Comparison of ENCODE assay signal across 16 cellular contexts in the genomic region with DNA sequence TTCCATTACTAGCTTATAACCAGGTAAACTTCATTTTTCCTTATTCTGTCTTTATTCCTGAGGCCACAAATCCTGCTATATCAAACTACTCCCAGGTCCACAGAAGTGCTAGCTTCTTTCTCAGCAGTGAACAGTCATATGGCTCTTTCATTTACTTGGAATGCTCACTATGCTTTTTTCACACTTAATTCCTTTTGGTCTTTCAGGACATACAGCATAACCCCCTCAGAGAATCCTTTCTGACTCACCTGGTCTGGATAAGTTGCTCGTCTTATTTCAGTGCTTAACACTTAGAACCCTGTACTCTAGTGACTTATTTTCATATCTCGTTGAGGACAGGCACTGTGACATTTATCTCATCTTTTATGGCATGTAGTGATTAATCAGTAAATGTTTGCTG.
"Had no signal": no experiment of that assay in that cellular context is flagged by ENCODE, and none has a peak within 500 bp of the region (broad histone marks: within the 10 kb centered on the region; RNA-seq: fewer than 3 reads in every experiment).

No MANE protein-coding gene starts in this region.

- H3K27me3 Mint-ChIP-seq: activated naive CD8-positive, alpha-beta T cell treated with anti-CD3 and anti-CD28 coated beads for 36 hours had no signal

- DNase-seq: activated CD4-positive, alpha-beta memory T cell treated with anti-CD3 and anti-CD28 coated beads, Interleukin-2, amount 10 ng/mL, durations not matched to agents 7 days and 5 days; activated gamma-delta T cell treated with Interleukin-2 at 50 U/mL for 16 hours; activated naive CD8-positive, alpha-beta T cell treated with anti-CD3 and anti-CD28 coated beads for 36 hours; activated T-cell treated with anti-CD3 and anti-CD28 coated beads, Interleukin-2, amount 50 U/mL, for 48 hours; left colon; mucosa of descending colon; occipital lobe; right lobe of liver; stimulated activated CD4-positive, alpha-beta T cell treated with anti-CD3 and anti-CD28 coated beads, Interleukin-2, amount 100 ng/mL, for 24 hours; stimulated activated naive CD4-positive, alpha-beta T cell; T-cell; T1000; upper lobe of left lung had no signal

- H3K27ac ChIP-seq: prostate gland, right lobe of liver, upper lobe of left lung, VCaP had no signal

- H3K27ac Mint-ChIP-seq: activated CD4-positive, alpha-beta memory T cell treated with anti-CD3 and anti-CD28 coated beads, Interleukin-2, amount 10 ng/mL, durations not matched to agents 7 days and 5 days; activated naive CD8-positive, alpha-beta T cell treated with anti-CD3 and anti-CD28 coated beads for 36 hours; natural killer cell treated with Interleukin-12 subunit alpha and Interleukin-12 subunit beta and Interleukin-15 and Interleukin-18, amount 100 ng/mL, for 72 hours; T-cell had no signal

- H3K27me3 ChIP-seq: right lobe of liver, upper lobe of left lung had no signal

- H3K9me3 ChIP-seq: mucosa of descending colon, prostate gland, right lobe of liver, upper lobe of left lung had no signal

- H3K36me3 ChIP-seq: prostate gland, right lobe of liver, upper lobe of left lung had no signal

- H3K4me1 Mint-ChIP-seq: activated CD4-positive, alpha-beta memory T cell treated with anti-CD3 and anti-CD28 coated beads, Interleukin-2, amount 10 ng/mL, durations not matched to agents 7 days and 5 days; activated naive CD8-positive, alpha-beta T cell treated with anti-CD3 and anti-CD28 coated beads for 36 hours; T-cell had no signal

- H3K4me3 ChIP-seq: mucosa of descending colon, prostate gland, right lobe of liver, upper lobe of left lung had no signal

- H3K36me3 Mint-ChIP-seq: activated naive CD8-positive, alpha-beta T cell treated with anti-CD3 and anti-CD28 coated beads for 36 hours; natural killer cell treated with Interleukin-12 subunit alpha and Interleukin-12 subunit beta and Interleukin-15 and Interleukin-18, amount 100 ng/mL, for 72 hours; T-cell had no signal

- H3K4me3 Mint-ChIP-seq: activated CD4-positive, alpha-beta memory T cell treated with anti-CD3 and anti-CD28 coated beads, Interleukin-2, amount 10 ng/mL, durations not matched to agents 7 days and 5 days; activated naive CD8-positive, alpha-beta T cell treated with anti-CD3 and anti-CD28 coated beads for 36 hours; natural killer cell treated with Interleukin-12 subunit alpha and Interleukin-12 subunit beta and Interleukin-15 and Interleukin-18, amount 100 ng/mL, for 72 hours; T-cell had no signal

- H3K4me1 ChIP-seq: prostate gland, right lobe of liver, upper lobe of left lung had no signal

- H3K9me3 Mint-ChIP-seq: activated CD4-positive, alpha-beta memory T cell treated with anti-CD3 and anti-CD28 coated beads, Interleukin-2, amount 10 ng/mL, durations not matched to agents 7 days and 5 days; activated naive CD8-positive, alpha-beta T cell treated with anti-CD3 and anti-CD28 coated beads for 36 hours; natural killer cell treated with Interleukin-12 subunit alpha and Interleukin-12 subunit beta and Interleukin-15 and Interleukin-18, amount 100 ng/mL, for 72 hours; T-cell had no signal
